13 cellular contexts compared by ENCODE assay signal in the genomic region with DNA sequence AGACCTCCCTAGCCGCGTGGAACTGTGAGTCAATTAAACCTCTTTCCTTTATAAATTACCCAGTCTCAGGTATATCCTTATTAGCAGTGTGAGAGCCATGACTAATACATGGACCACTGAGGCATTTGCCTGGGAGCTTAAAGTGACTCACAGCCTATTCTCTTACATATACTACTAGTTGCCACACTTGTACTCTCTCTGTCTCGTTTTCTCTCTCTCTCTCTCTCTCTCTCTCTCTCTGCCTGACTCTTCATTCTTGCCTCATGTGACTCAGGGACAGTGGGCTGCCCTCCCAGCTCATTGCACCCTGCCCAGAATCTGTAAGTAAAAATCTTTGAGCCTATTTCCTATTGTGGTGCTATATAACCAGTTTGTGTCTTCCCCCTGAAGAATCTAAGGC.
A peak's percentile ranks its signal among the peaks of the same experiment; 100 is the strongest.
DNase-seq lines count a peak whose midpoint lies in the region; ATAC-seq, FAIRE-seq and TF ChIP-seq lines count a peak whose summit lies in the region.
"Had no signal": no experiment of that assay in that cellular context is flagged by ENCODE, and none has a peak within 500 bp of the region (broad histone marks: within the 10 kb centered on the region; RNA-seq: fewer than 3 reads in every experiment).

No MANE protein-coding gene starts in this region.

- TF ChIP-seq CTCF in GM12878 (IDR thresholded peaks at IDR 0.05 in 2 of 3, conservative IDR thresholded peaks at IDR 0.05 in 1 of 3; ENCODE audit: control insufficient read depth in 2 of 3, extremely low read depth in 1 of 3, insufficient read depth in 1 of 3, low read depth in 3 of 3, low read length in 3 of 3), result no peak
- no peak for TF ChIP-seq CTCF in keratinocyte (optimal IDR thresholded peaks at IDR 0.05 in 1 of 3, IDR thresholded peaks at IDR 0.05 in 1 of 3, conservative IDR thresholded peaks at IDR 0.05 in 1 of 3; ENCODE audit: extremely low read depth in 1 of 3, insufficient read depth in 2 of 3, low read length in 3 of 3)
- no peak for TF ChIP-seq CTCF in esophagus muscularis mucosa (IDR thresholded peaks at IDR 0.05)

- H3K36me3 ChIP-seq in GM12878 (ENCODE audit: control insufficient read depth in 2 of 2, insufficient read depth in 2 of 2, low read length in 1 of 2) (no peaks in the 10 kb centered on the region), keratinocyte (ENCODE audit: control insufficient read depth in 2 of 2, extremely low read depth in 1 of 2, insufficient read depth in 2 of 2, low read length in 2 of 2) (no peaks in the 10 kb centered on the region), esophagus muscularis mucosa (no peaks in the 10 kb centered on the region)

- BruUV-seq in GM12878 (replicated peaks; lab: Mats Ljungman, UMichigan), result no TSS peak

- no peak overlapping the region for H3K4me3 ChIP-seq in GM12878
- no peak overlapping the region for H3K4me3 ChIP-seq in keratinocyte (ENCODE audit: control insufficient read depth in 2 of 3, extremely low read depth in 1 of 3, insufficient read depth in 2 of 3, low read depth in 1 of 3, low read length in 3 of 3)
- H3K4me3 ChIP-seq in esophagus muscularis mucosa, result no peak overlapping the region
- H3K4me3 ChIP-seq: dorsolateral prefrontal cortex, PC-9 had no signal

- dilution Hi-C loops in keratinocyte (cut with MboI; ENCODE audit: extremely low pct_ligation_motif_present, low sequenced_read_pairs), result no loop called here

- H3K4me2 ChIP-seq in GM12878 (ENCODE audit: control insufficient read depth, insufficient read depth), result no peak overlapping the region
- H3K4me2 ChIP-seq in keratinocyte (ENCODE audit: control insufficient read depth, extremely low read depth, insufficient read depth, low read depth, low read length), result peak overlapping the region; percentile 41
- H3K4me2 ChIP-seq: PC-9 had no signal

- no peaks in the 10 kb centered on the region for H3K4me1 ChIP-seq in GM12878 (ENCODE audit: control insufficient read depth, insufficient read depth, low read length)
- peaks cover 8% of the 10 kb centered on the region for H3K4me1 ChIP-seq in keratinocyte (ENCODE audit: control insufficient read depth, extremely low read depth, insufficient read depth, low read length)
- H3K4me1 ChIP-seq in esophagus muscularis mucosa, result no peaks in the 10 kb centered on the region

- no peaks in the 10 kb centered on the region for H4K20me1 ChIP-seq in GM12878 (ENCODE audit: control insufficient read depth, insufficient read depth)
- H4K20me1 ChIP-seq in keratinocyte (ENCODE audit: control insufficient read depth, extremely low read depth, insufficient read depth, low read length), result no peaks in the 10 kb centered on the region

- no peaks in the 10 kb centered on the region for H3K9me3 ChIP-seq in GM12878 (replicated peaks; ENCODE audit: control insufficient read depth, insufficient read depth, low read length)
- no peaks in the 10 kb centered on the region for H3K9me3 ChIP-seq in keratinocyte (ENCODE audit: control insufficient read depth, low read depth, low read length)
- no peaks in the 10 kb centered on the region for H3K9me3 ChIP-seq in esophagus muscularis mucosa

- 0% methylated on average over 3 of the region's 3 CpGs for WGBS in GM12878 (ENCODE audit: insufficient coverage, insufficient replicate concordance, low lambda C conversion rate, missing lambda C conversion rate)
- WGBS in esophagus muscularis mucosa, result 67% methylated on average over 3 of the region's 3 CpGs

- peak; percentile 24 for DNase-seq in AG08396 (ENCODE audit: low spot score)
- peak; percentile 50 for DNase-seq in HPDE6-E6E7 (ENCODE audit: extremely low spot score)
- DNase-seq in GM12878 (ENCODE audit: low read depth, low spot score), result no peak
- peak; percentile 69 for DNase-seq in keratinocyte (ENCODE audit: low read depth, low spot score)
- no peak for DNase-seq in activated CD4-positive, alpha-beta T cell treated with anti-CD3 and anti-CD28 coated beads, Interleukin-2, amount 50 U/mL, for 1 hour
- no peak for DNase-seq in esophagus muscularis mucosa (ENCODE audit: extremely low spot score)
- DNase-seq: dorsolateral prefrontal cortex, hippocampal formation, NCI-H1048, PC-9, T-helper 17 cell had no signal

- RAD21 ChIA-PET in GM12878 (lab: Charles Lee; ENCODE audit: unreplicated experiment), result no interaction called here

- TF ChIP-seq EP300 in GM12878 (IDR thresholded peaks at IDR 0.05; ENCODE audit: borderline replicate concordance in 1 of 2, control insufficient read depth in 1 of 2, low read depth in 2 of 2, low read length in 2 of 2), result no peak
- no peak for TF ChIP-seq EP300 in esophagus muscularis mucosa (IDR thresholded peaks at IDR 0.05)

- H3K27me3 ChIP-seq in GM12878 (replicated peaks in 1 of 2; ENCODE audit: control insufficient read depth in 2 of 2, insufficient read depth in 2 of 2, low read length in 1 of 2), result no peaks in the 10 kb centered on the region
- H3K27me3 ChIP-seq in keratinocyte (ENCODE audit: control insufficient read depth, extremely low read depth, insufficient read depth, low read length), result no peaks in the 10 kb centered on the region
- H3K27me3 ChIP-seq in esophagus muscularis mucosa, result no peaks in the 10 kb centered on the region
- H3K27me3 ChIP-seq: dorsolateral prefrontal cortex had no signal

- FAIRE-seq in GM12878 (lab: Jason Lieb, UNC), result peak; percentile 49
- FAIRE-seq in keratinocyte (lab: Jason Lieb, UNC), result peak; percentile 84

- in situ Hi-C loops in GM12878 (cut with MboI), result no loop called here

- no peak overlapping the region for H2AFZ ChIP-seq in GM12878 (ENCODE audit: control insufficient read depth, low read depth, low read length)
- H2AFZ ChIP-seq in keratinocyte (ENCODE audit: control insufficient read depth, low read length), result peak overlapping the region; percentile 46
- H2AFZ ChIP-seq: PC-9 had no signal

- H3K79me2 ChIP-seq in GM12878 (ENCODE audit: control insufficient read depth, insufficient read depth, low read length) (no peaks in the 10 kb centered on the region), keratinocyte (ENCODE audit: control insufficient read depth, insufficient read depth, low read length) (no peaks in the 10 kb centered on the region)

- no peak overlapping the region for H3K27ac ChIP-seq in GM12878 (ENCODE audit: control insufficient read depth, insufficient read depth)
- peak overlapping the region; percentile 36 for H3K27ac ChIP-seq in keratinocyte (ENCODE audit: control insufficient read depth, insufficient read depth, low read length)
- no peak overlapping the region for H3K27ac ChIP-seq in esophagus muscularis mucosa (replicated peaks in 1 of 4)
- H3K27ac ChIP-seq: dorsolateral prefrontal cortex, PC-9 had no signal

- no peaks in the 10 kb centered on the region for H3K9me1 ChIP-seq in keratinocyte (ENCODE audit: control insufficient read depth, extremely low read depth, insufficient read depth, low read length)

- POLR2A ChIA-PET in GM12878 (lab: Charles Lee), result no interaction called here

- intact Hi-C loops in GM12878 (cut with micrococcal nuclease; ENCODE audit: unreplicated experiment) (no loop called here), esophagus muscularis mucosa (cut with DNase I) (no loop called here)

- no peak for TF ChIP-seq RAD21 in GM12878 (IDR thresholded peaks at IDR 0.05; ENCODE audit: insufficient read depth, low read depth, low read length)

- ATAC-seq in GM12878 (peak; percentile 18; the same call in 1 of the 3 replicates), HG03159 (IDR thresholded peaks at IDR 0.05; ENCODE audit: unreplicated experiment) (no peak), GM19351 (IDR thresholded peaks at IDR 0.05; ENCODE audit: unreplicated experiment) (no peak)
- ATAC-seq: T-helper 17 cell had no signal

- no peak overlapping the region for H3K9ac ChIP-seq in GM12878 (ENCODE audit: control insufficient read depth, insufficient read depth, low read length)
- no peak overlapping the region for H3K9ac ChIP-seq in keratinocyte (ENCODE audit: control insufficient read depth, extremely low read depth, insufficient read depth, low read length)

- TF ChIP-seq POLR2A in GM12878 (IDR thresholded peaks at IDR 0.05; ENCODE audit: low read depth, low read length) (no peak), esophagus muscularis mucosa (IDR thresholded peaks at IDR 0.05; ENCODE audit: low read depth) (no peak)

- SMC1A ChIA-PET in GM12878 (lab: Charles Lee; ENCODE audit: uncharacterized antibody, unreplicated experiment), result no interaction called here

- CTCF ChIA-PET in GM12878 (lab: Yijun Ruan, JAX), result no interaction called here

TF ChIP-seq in GM12878, 131 proteins besides CTCF, POLR2A, EP300 and RAD21 (continues in another document):
- TF ChIP-seq RCOR1 (conservative IDR thresholded peaks at IDR 0.05; ENCODE audit: low read depth, low read length) (no peak), TARDBP (IDR thresholded peaks at IDR 0.05; ENCODE audit: borderline replicate concordance) (no peak), CBFB (IDR thresholded peaks at IDR 0.05; ENCODE audit: low read depth) (no peak), PAX8 (IDR thresholded peaks at IDR 0.05) (no peak), SMAD5 (IDR thresholded peaks at IDR 0.05; ENCODE audit: low read depth) (no peak), SUZ12 (IDR thresholded peaks at IDR 0.05; ENCODE audit: unreplicated experiment) (no peak)
- TF ChIP-seq, protein P1, sequence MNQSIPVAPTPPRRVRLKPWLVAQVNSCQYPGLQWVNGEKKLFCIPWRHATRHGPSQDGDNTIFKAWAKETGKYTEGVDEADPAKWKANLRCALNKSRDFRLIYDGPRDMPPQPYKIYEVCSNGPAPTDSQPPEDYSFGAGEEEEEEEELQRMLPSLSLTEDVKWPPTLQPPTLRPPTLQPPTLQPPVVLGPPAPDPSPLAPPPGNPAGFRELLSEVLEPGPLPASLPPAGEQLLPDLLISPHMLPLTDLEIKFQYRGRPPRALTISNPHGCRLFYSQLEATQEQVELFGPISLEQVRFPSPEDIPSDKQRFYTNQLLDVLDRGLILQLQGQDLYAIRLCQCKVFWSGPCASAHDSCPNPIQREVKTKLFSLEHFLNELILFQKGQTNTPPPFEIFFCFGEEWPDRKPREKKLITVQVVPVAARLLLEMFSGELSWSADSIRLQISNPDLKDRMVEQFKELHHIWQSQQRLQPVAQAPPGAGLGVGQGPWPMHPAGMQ (IDR thresholded peaks at IDR 0.05; ENCODE audit: borderline replicate concordance), result no peak
- TF ChIP-seq, protein P2, sequence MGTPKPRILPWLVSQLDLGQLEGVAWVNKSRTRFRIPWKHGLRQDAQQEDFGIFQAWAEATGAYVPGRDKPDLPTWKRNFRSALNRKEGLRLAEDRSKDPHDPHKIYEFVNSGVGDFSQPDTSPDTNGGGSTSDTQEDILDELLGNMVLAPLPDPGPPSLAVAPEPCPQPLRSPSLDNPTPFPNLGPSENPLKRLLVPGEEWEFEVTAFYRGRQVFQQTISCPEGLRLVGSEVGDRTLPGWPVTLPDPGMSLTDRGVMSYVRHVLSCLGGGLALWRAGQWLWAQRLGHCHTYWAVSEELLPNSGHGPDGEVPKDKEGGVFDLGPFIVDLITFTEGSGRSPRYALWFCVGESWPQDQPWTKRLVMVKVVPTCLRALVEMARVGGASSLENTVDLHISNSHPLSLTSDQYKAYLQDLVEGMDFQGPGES (IDR thresholded peaks at IDR 0.05), result no peak
- TF ChIP-seq, protein P3, sequence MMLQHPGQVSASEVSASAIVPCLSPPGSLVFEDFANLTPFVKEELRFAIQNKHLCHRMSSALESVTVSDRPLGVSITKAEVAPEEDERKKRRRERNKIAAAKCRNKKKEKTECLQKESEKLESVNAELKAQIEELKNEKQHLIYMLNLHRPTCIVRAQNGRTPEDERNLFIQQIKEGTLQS (IDR thresholded peaks at IDR 0.05; ENCODE audit: borderline replicate concordance, extremely low read depth, low read depth, low read length), result no peak

Comparison
In these comparisons a context has a peak if more than half of its experiments do, and no peak if none do; other contexts are left out.
1. DNase-seq: peak in AG08396 (single experiment), HPDE6-E6E7 (single experiment) and keratinocyte (single experiment); none in GM12878 (single experiment), activated CD4-positive, alpha-beta T cell treated with anti-CD3 and anti-CD28 coated beads, Interleukin-2, amount 50 U/mL, for 1 hour (single experiment) and esophagus muscularis mucosa (single experiment).